ENCODE assay signal across 9 cellular contexts in genomic region chr3:196569003-196569516, GRCh38. TPM values are rescaled to one million over a fixed set of nuclear protein-coding genes. Genes with fewer than 3 reads are reported as not detected.
A peak's percentile ranks its signal among the peaks of the same experiment; 100 is the strongest.
DNase-seq lines count a peak whose midpoint lies in the region; ATAC-seq and TF ChIP-seq lines count a peak whose summit lies in the region.
"Had no signal": no experiment of that assay in that cellular context is flagged by ENCODE, and none has a peak within 500 bp of the region (broad histone marks: within the 10 kb centered on the region; RNA-seq: fewer than 3 reads in every experiment).

No MANE protein-coding gene starts in this region.

- H3K27me3 ChIP-seq in BLaER1 treated with 17β-estradiol and CSF1 and Interleukin-3, amounts not matched to agents 10 nM and 100 nM = no peaks in the 10 kb centered on the region

- peak; percentile 45 for ATAC-seq in GM19351 (IDR thresholded peaks at IDR 0.05; ENCODE audit: unreplicated experiment)
- ATAC-seq in HG03469 (IDR thresholded peaks at IDR 0.05; ENCODE audit: unreplicated experiment) = peak; percentile 17
- ATAC-seq in T-cell (replicated peaks in 1 of 4) = peak; percentile 46 to 51 (median 50)

- H3K4me3 Mint-ChIP-seq in T-cell = peak overlapping the region; percentile 87 to 94 (median 88)

- H3K4me3 ChIP-seq in BLaER1 treated with 17β-estradiol and CSF1 and Interleukin-3, amounts not matched to agents 10 nM and 100 nM = peak overlapping the region; percentile 81 to 99 (median 91)
- H3K4me3 ChIP-seq in astrocyte of the spinal cord (ENCODE audit: low read depth, low read length) = peak overlapping the region; percentile 97

- H3K9me3 Mint-ChIP-seq in T-cell = no peaks in the 10 kb centered on the region

- peak overlapping the region; percentile 93 to 95 for H3K27ac Mint-ChIP-seq in T-cell

- H3K27me3 Mint-ChIP-seq in T-cell = no peaks in the 10 kb centered on the region

- POLR2A ChIA-PET in T-cell (lab: Charles Lee) = interaction anchor here in 1 of 2 donors (0.6 to 1.3 kb wide), 4 partner anchors 29 to 373 kb away, joined by 3 to 9 read pairs (median 4); partner anchors contain the start of gene NCBP2

- peaks cover 6% of the 10 kb centered on the region for H3K36me3 Mint-ChIP-seq in T-cell

- peak overlapping the region; percentile 81 to 97 (median 92) for H3K4me2 ChIP-seq in BLaER1 treated with 17β-estradiol and CSF1 and Interleukin-3, amounts not matched to agents 10 nM and 100 nM

- H4K20me1 ChIP-seq in BLaER1 treated with 17β-estradiol and CSF1 and Interleukin-3, amounts not matched to agents 10 nM and 100 nM = peaks cover 0 to 39% (median 10%) of the 10 kb centered on the region in 11 experiments; a peak in 13 of 22 replicates

- in situ Hi-C loops in astrocyte of the spinal cord (cut with HindIII; ENCODE audit: low sequenced_read_pairs) = no loop called here

- TF ChIP-seq CTCF in astrocyte of the spinal cord (IDR thresholded peaks at IDR 0.05; ENCODE audit: low read depth, low read length) = no peak

- DNase-seq in T-cell (peak in 33 of 34 experiments; percentile 9 to 64 (median 42)), astrocyte of the spinal cord (ENCODE audit: low read depth, low spot score) (peak; percentile 11), iPS-NIHi11 (ENCODE audit: low spot score) (peak; percentile 77), DMS153 (lab: John Stamatoyannopoulos, UW) (no peak)
- peak; percentile 20 to 43 (median 26) for DNase-seq in stimulated activated CD4-positive, alpha-beta T cell treated with anti-CD3 and anti-CD28 coated beads, Interleukin-12 subunit alpha, Interleukin-12 subunit beta, amount 100 ng/mL, for 48 hours (ENCODE audit: low read depth in 2 of 3, low spot score in 1 of 3)

- H3K9me3 ChIP-seq in BLaER1 treated with 17β-estradiol and CSF1 and Interleukin-3, amounts not matched to agents 10 nM and 100 nM (replicated peaks in 1 of 11) = no peaks in the 10 kb centered on the region

- H3K4me1 Mint-ChIP-seq in T-cell = peaks cover 33 to 44% (median 43%) of the 10 kb centered on the region in 3 donors

- peaks cover 4 to 30% (median 13%) of the 10 kb centered on the region in 11 experiments; a peak in 14 of 22 replicates for H3K36me3 ChIP-seq in BLaER1 treated with 17β-estradiol and CSF1 and Interleukin-3, amounts not matched to agents 10 nM and 100 nM

- H3K9ac ChIP-seq in BLaER1 treated with 17β-estradiol and CSF1 and Interleukin-3, amounts not matched to agents 10 nM and 100 nM = peak overlapping the region; percentile 82 to 92 (median 87)

- peaks cover 32 to 59% (median 44%) of the 10 kb centered on the region in 10 experiments for H3K4me1 ChIP-seq in BLaER1 treated with 17β-estradiol and CSF1 and Interleukin-3, amounts not matched to agents 10 nM and 100 nM

- CTCF ChIA-PET in T-cell (lab: Charles Lee) = interaction anchor here (0.6 to 1.2 kb wide), 4 partner anchors 36 to 125 kb away, joined by 3 to 4 read pairs (median 3); no protein-coding TSS in a partner anchor

- H3K27ac ChIP-seq in BLaER1 treated with 17β-estradiol and CSF1 and Interleukin-3, amounts not matched to agents 10 nM and 100 nM = peak overlapping the region; percentile 40 to 89 (median 80); a peak in 21 of 22 replicates

RNA-seq across cellular contexts. Expression of gene FBXO45, which starts 0.6 kb away (rescaled TPM):
- total RNA-seq in T-cell = 1 to 10 TPM; 4.9 to 9.5 (median 8.2) TPM

RNA-seq across cellular contexts. Expression of gene WDR53, which starts 0.7 kb away (rescaled TPM):
- 10 to 100 TPM; 19.2 to 29.8 (median 25.5) TPM for total RNA-seq in T-cell

RNA-seq across cellular contexts. Expression of gene SMCO1, which starts 53.9 kb away (rescaled TPM):
- total RNA-seq in T-cell = not detected
- total RNA-seq: T-helper 2 cell treated with Interferon-gamma antibody and Interleukin-4, amounts not matched to agents 100 ng/mL and 5 ng/mL, for 36 hours had no signal
